17 cellular contexts compared by ENCODE assay signal in the genomic region with DNA sequence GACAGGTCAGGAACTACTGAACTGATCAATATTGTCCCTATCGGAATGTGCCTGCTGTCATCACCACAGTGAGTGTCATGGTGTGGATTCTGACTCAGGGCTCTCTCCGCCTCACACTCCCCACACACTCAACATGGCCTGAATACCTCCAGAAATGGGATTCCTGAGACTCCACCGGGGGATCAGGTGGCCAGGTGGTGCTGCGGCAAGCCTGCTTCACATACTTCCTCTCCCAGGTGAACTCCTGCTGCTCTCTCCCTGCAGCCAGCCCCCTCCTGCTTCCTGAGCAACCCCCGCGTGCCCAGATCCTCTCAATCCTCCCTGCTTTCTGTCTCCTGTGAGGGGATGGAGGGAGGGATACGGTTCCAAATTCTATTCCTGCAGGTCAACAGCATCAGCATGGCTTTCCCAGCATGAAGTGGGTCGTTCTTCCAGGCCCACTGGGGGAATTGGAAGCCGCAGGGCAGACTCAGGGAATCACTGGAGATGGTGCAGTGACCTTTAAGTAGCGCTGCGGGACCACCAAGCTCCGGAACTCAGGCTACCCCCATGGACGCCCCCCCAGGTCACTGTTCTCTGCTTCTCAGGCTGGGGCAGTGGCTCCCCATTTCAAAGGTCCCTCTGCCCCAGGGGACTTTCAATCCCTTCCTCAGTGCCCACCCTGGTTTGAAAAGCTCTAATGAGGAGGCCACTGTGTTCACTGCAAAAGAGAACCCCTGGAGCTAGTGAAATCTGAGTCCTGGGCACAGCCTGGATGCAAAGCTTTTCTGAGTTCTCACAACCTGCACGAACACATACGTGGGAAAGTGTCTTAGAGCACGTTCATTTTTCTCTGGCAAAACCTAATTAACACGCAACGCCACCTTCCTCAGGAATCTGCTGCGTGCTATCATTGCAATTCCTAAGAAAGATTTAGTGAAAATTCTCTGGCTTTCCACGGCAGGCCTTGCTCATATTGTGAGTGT.
A peak's percentile ranks its signal among the peaks of the same experiment; 100 is the strongest.
DNase-seq lines count a peak whose midpoint lies in the region; ATAC-seq and TF ChIP-seq lines count a peak whose summit lies in the region.
"Had no signal": no experiment of that assay in that cellular context is flagged by ENCODE, and none has a peak within 500 bp of the region (broad histone marks: within the 10 kb centered on the region; RNA-seq: fewer than 3 reads in every experiment).

No MANE protein-coding gene starts in this region.

- 87 to 92% (median 91%) methylated on average over 20 of the region's 20 CpGs for WGBS in spleen, 5 donors

- H3K27me3 ChIP-seq in layer of hippocampus (ENCODE audit: control insufficient read depth, insufficient read depth, low read length) (no peaks in the 10 kb centered on the region), spleen (replicated peaks in 1 of 7) (no peaks in the 10 kb centered on the region)

- H3K4me3 ChIP-seq in spleen = no peak overlapping the region
- H3K4me3 ChIP-seq: A549, lower lobe of right lung had no signal

- peaks cover 5% of the 10 kb centered on the region for H3K36me3 Mint-ChIP-seq in T-helper 2 cell treated with Interferon-gamma antibody and Interleukin-4, amounts not matched to agents 5 μg/mL and 100 μg/mL, for 36 hours (ENCODE audit: low read depth)
- no peaks in the 10 kb centered on the region for H3K36me3 Mint-ChIP-seq in activated T-helper 17 cell treated with anti-CD3 and anti-CD28 coated beads, Interleukin-2, amount 50 U/mL, for 72 hours (ENCODE audit: low read depth)
- H3K36me3 Mint-ChIP-seq: CD8-positive, alpha-beta T cell had no signal

- H3K27ac Mint-ChIP-seq in T-helper 2 cell treated with Interferon-gamma antibody and Interleukin-4, amounts not matched to agents 5 μg/mL and 100 μg/mL, for 36 hours = no peak overlapping the region
- H3K27ac Mint-ChIP-seq in activated T-helper 17 cell treated with anti-CD3 and anti-CD28 coated beads, Interleukin-2, amount 50 U/mL, for 72 hours = peak overlapping the region; percentile 17
- H3K27ac Mint-ChIP-seq: dendritic cell treated with granulocyte-macrophage colony-stimulating factor and Interleukin-4, amounts not matched to agents 40 ng/mL and 50 ng/mL, for 4 days had no signal

- ATAC-seq in activated T-helper 17 cell treated with anti-CD3 and anti-CD28 coated beads, Interleukin-2, amount 50 U/mL, for 72 hours (replicated peaks) = no peak
- ATAC-seq: lower lobe of right lung had no signal

- TF ChIP-seq POLR2A in spleen (IDR thresholded peaks at IDR 0.05) = no peak

- no peak for DNase-seq in T-helper 2 cell treated with Interferon-gamma antibody and Interleukin-4, amounts not matched to agents 5 μg/mL and 100 μg/mL, for 36 hours (ENCODE audit: low spot score)
- DNase-seq in T-helper 2 cell = no peak
- DNase-seq in spleen = peak; percentile 49
- DNase-seq in nucleus accumbens (lab: John Stamatoyannopoulos, UW) = no peak
- DNase-seq in stimulated activated CD4-positive, alpha-beta T cell treated with anti-CD3 and anti-CD28 coated beads, Interleukin-1b, Interleukin-23, amount 100 ng/mL, for 48 hours = no peak
- no peak for DNase-seq in NCI-H2029 (lab: John Stamatoyannopoulos, UW)
- DNase-seq: activated CD4-positive, alpha-beta T cell treated with anti-CD3 and anti-CD28 coated beads for 4 hours; activated T-cell treated with anti-CD3 and anti-CD28 coated beads, Interleukin-2, amount 50 U/mL, for 4 hours; CD8-positive, alpha-beta T cell; GDM1; lower lobe of right lung; NCI-H510A; stimulated activated naive CD4-positive, alpha-beta T cell treated with Interleukin-2 at 50 U/mL for 16 hours had no signal

- peak overlapping the region; percentile 5 for H3K4me3 Mint-ChIP-seq in T-helper 2 cell treated with Interferon-gamma antibody and Interleukin-4, amounts not matched to agents 5 μg/mL and 100 μg/mL, for 36 hours
- peak overlapping the region; percentile 21 for H3K4me3 Mint-ChIP-seq in activated T-helper 17 cell treated with anti-CD3 and anti-CD28 coated beads, Interleukin-2, amount 50 U/mL, for 72 hours
- H3K4me3 Mint-ChIP-seq: activated T-cell treated with anti-CD3 and anti-CD28 coated beads, Interleukin-2, amount 50 U/mL, for 4 hours; dendritic cell treated with granulocyte-macrophage colony-stimulating factor and Interleukin-4, amounts not matched to agents 40 ng/mL and 50 ng/mL, for 4 days had no signal

- H3K36me3 ChIP-seq in spleen = no peaks in the 10 kb centered on the region
- H3K36me3 ChIP-seq: lower lobe of right lung had no signal

- peaks cover 0 to 10% (median 6%) of the 10 kb centered on the region in 8 donors for H3K9me3 ChIP-seq in spleen
- H3K9me3 ChIP-seq: lower lobe of right lung had no signal

- H3K9me3 Mint-ChIP-seq in T-helper 2 cell treated with Interferon-gamma antibody and Interleukin-4, amounts not matched to agents 5 μg/mL and 100 μg/mL, for 36 hours = peaks cover 4% of the 10 kb centered on the region
- no peaks in the 10 kb centered on the region for H3K9me3 Mint-ChIP-seq in activated T-helper 17 cell treated with anti-CD3 and anti-CD28 coated beads, Interleukin-2, amount 50 U/mL, for 72 hours
- H3K9me3 Mint-ChIP-seq: activated T-cell treated with anti-CD3 and anti-CD28 coated beads, Interleukin-2, amount 50 U/mL, for 4 hours; CD8-positive, alpha-beta T cell; dendritic cell treated with granulocyte-macrophage colony-stimulating factor and Interleukin-4, amounts not matched to agents 40 ng/mL and 50 ng/mL, for 4 days had no signal

- H3K27ac ChIP-seq in layer of hippocampus (ENCODE audit: low read depth, low read length) = peak overlapping the region; percentile 69
- no peak overlapping the region for H3K27ac ChIP-seq in spleen
- H3K27ac ChIP-seq: lower lobe of right lung had no signal

- intact Hi-C loops in spleen (cut with DNase I; ENCODE audit: low total_unique reads) = no loop called here

- no peak for TF ChIP-seq CTCF in spleen (IDR thresholded peaks at IDR 0.05 in 8 of 11, conservative IDR thresholded peaks at IDR 0.05 in 3 of 11)

- peaks cover 5 to 31% (median 21%) of the 10 kb centered on the region in 6 donors for H3K4me1 ChIP-seq in spleen

- peaks cover 6% of the 10 kb centered on the region for H3K27me3 Mint-ChIP-seq in T-helper 2 cell treated with Interferon-gamma antibody and Interleukin-4, amounts not matched to agents 5 μg/mL and 100 μg/mL, for 36 hours (ENCODE audit: low read depth)
- H3K27me3 Mint-ChIP-seq in activated T-helper 17 cell treated with anti-CD3 and anti-CD28 coated beads, Interleukin-2, amount 50 U/mL, for 72 hours = no peaks in the 10 kb centered on the region

- H3K4me1 Mint-ChIP-seq in T-helper 2 cell treated with Interferon-gamma antibody and Interleukin-4, amounts not matched to agents 5 μg/mL and 100 μg/mL, for 36 hours (ENCODE audit: low read depth) = peaks cover 22% of the 10 kb centered on the region
- peaks cover 10% of the 10 kb centered on the region for H3K4me1 Mint-ChIP-seq in activated T-helper 17 cell treated with anti-CD3 and anti-CD28 coated beads, Interleukin-2, amount 50 U/mL, for 72 hours
